18 cellular contexts compared by ENCODE assay signal in genomic region chr5:35404701-35405100, GRCh38.
DNase-seq lines count a peak whose midpoint lies in the region; ATAC-seq lines count a peak whose summit lies in the region.
"Had no signal": no experiment of that assay in that cellular context is flagged by ENCODE, and none has a peak within 500 bp of the region (broad histone marks: within the 10 kb centered on the region; RNA-seq: fewer than 3 reads in every experiment).

No MANE protein-coding gene starts in this region.

- H4K91ac ChIP-seq in trophoblast cell (ENCODE audit: low read depth, low read length) = no peak overlapping the region

- H3K36me3 ChIP-seq in H7 (replicated peaks; ENCODE audit: control insufficient read depth, insufficient read depth, low read length) (no peaks in the 10 kb centered on the region; the same call in 1 of the 2 replicates), trophoblast cell (ENCODE audit: control insufficient read depth in 1 of 2, insufficient read depth in 2 of 2, low read length in 2 of 2) (no peaks in the 10 kb centered on the region)
- H3K36me3 ChIP-seq: BE2C, HAP-1 had no signal

- H3K4me2 ChIP-seq in trophoblast cell (ENCODE audit: low read length) = no peak overlapping the region

- no peak overlapping the region for H3K4ac ChIP-seq in trophoblast cell (ENCODE audit: low read depth, low read length)

- DNase-seq in H7 = peak; percentile 11
- peak; percentile 8 for DNase-seq in LHCN-M2 (ENCODE audit: low read depth)
- peak; percentile 65 for DNase-seq in SHP77 treated with DMSO at 0.1 percent for 48 hours (lab: John Stamatoyannopoulos, UW)
- DNase-seq in trophoblast cell = peak; percentile 37 to 51
- DNase-seq in SK-N-DZ (ENCODE audit: low spot score) = no peak
- no peak for DNase-seq in AML-193 (lab: John Stamatoyannopoulos, UW)
- DNase-seq: BE2C; CD4-positive, alpha-beta T cell; MV-4-11; NCI-H1417 treated with DMSO at 0.1 percent for 48 hours; NCI-H1930; NCI-H446; NCI-H69; SIG-M5; T-helper 17 cell had no signal

- H3K9me3 ChIP-seq in trophoblast cell (ENCODE audit: insufficient read depth, low read depth, low read length) = no peaks in the 10 kb centered on the region
- H3K9me3 ChIP-seq: BE2C, HAP-1 had no signal

- no CpG with 5 or more reads among the region's 9 CpGs for WGBS in trophoblast cell (ENCODE audit: extremely low coverage, insufficient coverage, insufficient read length)

- no peak overlapping the region for H4K12ac ChIP-seq in trophoblast cell (ENCODE audit: low read depth, low read length)

- H2BK120ac ChIP-seq in trophoblast cell (ENCODE audit: insufficient read depth, low read length, poor library complexity) = no peak overlapping the region

- H3K18ac ChIP-seq in trophoblast cell (ENCODE audit: low read length) = no peak overlapping the region

- H3K79me2 ChIP-seq in trophoblast cell (ENCODE audit: control insufficient read depth, insufficient read depth, low read length, poor library complexity) = no peaks in the 10 kb centered on the region

- no peak overlapping the region for H2AFZ ChIP-seq in trophoblast cell (ENCODE audit: insufficient read depth, low read length, poor library complexity)

- no peaks in the 10 kb centered on the region for H3K79me1 ChIP-seq in trophoblast cell (ENCODE audit: low read length)

- H3K27me3 ChIP-seq in H7 (ENCODE audit: control insufficient read depth, insufficient read depth, low read length) (no peaks in the 10 kb centered on the region), trophoblast cell (ENCODE audit: insufficient read depth, low read length) (no peaks in the 10 kb centered on the region)
- H3K27me3 ChIP-seq: BE2C had no signal

- H3K27ac ChIP-seq in trophoblast cell (ENCODE audit: low read depth, low read length) = no peak overlapping the region

- no peak overlapping the region for H2BK5ac ChIP-seq in trophoblast cell (ENCODE audit: low read depth, low read length, poor library complexity)

- H2AK5ac ChIP-seq in trophoblast cell (ENCODE audit: low read length) = no peak overlapping the region

- no peak overlapping the region for H2BK12ac ChIP-seq in trophoblast cell (ENCODE audit: low read length)

- no peaks in the 10 kb centered on the region for H3K4me1 ChIP-seq in trophoblast cell (ENCODE audit: control insufficient read depth in 1 of 2, insufficient read depth in 2 of 2, low read length in 2 of 2)
- H3K4me1 ChIP-seq: BE2C, HAP-1 had no signal

- H3K14ac ChIP-seq in trophoblast cell (ENCODE audit: low read length) = no peak overlapping the region

- no peak for ATAC-seq in GM21515 (IDR thresholded peaks at IDR 0.05; ENCODE audit: unreplicated experiment)
- no peak for ATAC-seq in HG02981 (IDR thresholded peaks at IDR 0.05; ENCODE audit: unreplicated experiment)
- ATAC-seq: T-helper 17 cell had no signal

- H4K8ac ChIP-seq in trophoblast cell (ENCODE audit: low read depth, low read length) = no peak overlapping the region

- no peak overlapping the region for H3K4me3 ChIP-seq in H7 (ENCODE audit: insufficient read depth, low read depth, low read length)
- H3K4me3 ChIP-seq in trophoblast cell (ENCODE audit: low read depth, low read length) = no peak overlapping the region
- H3K4me3 ChIP-seq: HAP-1 had no signal

- H3K9ac ChIP-seq in trophoblast cell (ENCODE audit: low read length) = no peak overlapping the region

- no peak overlapping the region for H3K23ac ChIP-seq in trophoblast cell (ENCODE audit: low read length)

Comparison
In these comparisons a context has a peak if more than half of its experiments do, and no peak if none do; other contexts are left out.
1. DNase-seq: peak in H7 (single experiment), LHCN-M2 (single experiment), SHP77 treated with DMSO at 0.1 percent for 48 hours (single experiment) and trophoblast cell (2 of 2); none in SK-N-DZ (single experiment) and AML-193 (0 of 2).